In genomic region chr1:52627028-52627427, GRCh38 we compare ENCODE assay signal across 24 cellular contexts.
"Had no signal": no experiment of that assay in that cellular context is flagged by ENCODE, and none has a peak within 500 bp of the region (broad histone marks: within the 10 kb centered on the region; RNA-seq: fewer than 3 reads in every experiment).

No MANE protein-coding gene starts in this region.

- DNase-seq: activated B cell treated with CpG ODN at 0.5 μM for 24 hours; activated CD4-positive, alpha-beta T cell treated with anti-CD3 and anti-CD28 coated beads for 36 hours; activated CD8-positive, alpha-beta memory T cell treated with anti-CD3 and anti-CD28 coated beads, Interleukin-2, amount 10 ng/mL, durations not matched to agents 7 days and 5 days; activated CD8-positive, alpha-beta T cell treated with anti-CD3 and anti-CD28 coated beads, Interleukin-2, amount 10 ng/mL, durations not matched to agents 7 days and 5 days; activated naive CD4-positive, alpha-beta T cell; activated T-cell treated with anti-CD3 and anti-CD28 coated beads, Interleukin-2, amount 50 U/mL, for 48 hours; dermis blood vessel endothelial cell; effector CD4-positive, alpha-beta T cell; esophagus squamous epithelium; glutamatergic neuron; left ventricle myocardium superior; ovary; sigmoid colon; small intestine; stimulated activated CD4-positive, alpha-beta T cell treated with anti-CD3 and anti-CD28 coated beads, Interleukin-4, amount 100 ng/mL, for 4 hours; stimulated activated CD8-positive, alpha-beta memory T cell treated with anti-CD3 and anti-CD28 coated beads, Interleukin-4, amount 100 ng/mL, for 48 hours; stimulated activated naive CD4-positive, alpha-beta T cell; T-helper 2 cell had no signal

- H3K27ac Mint-ChIP-seq: activated CD4-positive, alpha-beta T cell treated with anti-CD3 and anti-CD28 coated beads for 36 hours; activated CD8-positive, alpha-beta memory T cell treated with anti-CD3 and anti-CD28 coated beads, Interleukin-2, amount 10 ng/mL, durations not matched to agents 7 days and 5 days; activated CD8-positive, alpha-beta T cell treated with anti-CD3 and anti-CD28 coated beads, Interleukin-2, amount 10 ng/mL, durations not matched to agents 7 days and 5 days; activated naive CD4-positive, alpha-beta T cell treated with anti-CD3 and anti-CD28 coated beads, Interleukin-2, amount 50 U/mL, for 72 hours; activated T-helper 2 cell treated with anti-CD3 and anti-CD28 coated beads, Interferon-gamma antibody, Interleukin-2, Interleukin-4, amounts not matched to agents 10 μg/mL and 5 μg/mL and 100 μg/mL, durations not matched to agents 14 hours and 24 hours and 36 hours; progenitor cell of endocrine pancreas had no signal

- H3K9me3 Mint-ChIP-seq: activated B cell treated with CpG ODN at 0.5 μM for 24 hours; activated naive CD4-positive, alpha-beta T cell treated with anti-CD3 and anti-CD28 coated beads, Interleukin-2, amount 50 U/mL, for 72 hours; activated T-helper 2 cell treated with anti-CD3 and anti-CD28 coated beads, Interferon-gamma antibody, Interleukin-2, Interleukin-4, amounts not matched to agents 10 μg/mL and 5 μg/mL and 100 μg/mL, durations not matched to agents 14 hours and 24 hours and 36 hours had no signal

- H3K4me3 Mint-ChIP-seq: activated B cell treated with CpG ODN at 0.5 μM for 24 hours; activated CD4-positive, alpha-beta T cell treated with anti-CD3 and anti-CD28 coated beads for 36 hours; activated CD8-positive, alpha-beta memory T cell treated with anti-CD3 and anti-CD28 coated beads, Interleukin-2, amount 10 ng/mL, durations not matched to agents 7 days and 5 days; activated CD8-positive, alpha-beta T cell treated with anti-CD3 and anti-CD28 coated beads, Interleukin-2, amount 10 ng/mL, durations not matched to agents 7 days and 5 days; nephron had no signal

- ATAC-seq: activated CD4-positive, alpha-beta T cell treated with anti-CD3 and anti-CD28 coated beads for 36 hours; activated CD8-positive, alpha-beta memory T cell treated with anti-CD3 and anti-CD28 coated beads, Interleukin-2, amount 10 ng/mL, durations not matched to agents 7 days and 5 days; activated CD8-positive, alpha-beta T cell treated with anti-CD3 and anti-CD28 coated beads, Interleukin-2, amount 10 ng/mL, durations not matched to agents 7 days and 5 days; activated naive CD4-positive, alpha-beta T cell treated with anti-CD3 and anti-CD28 coated beads, Interleukin-2, amount 50 U/mL, for 72 hours; left ventricle myocardium superior had no signal

- H3K27me3 Mint-ChIP-seq: activated B cell treated with CpG ODN at 0.5 μM for 24 hours; activated CD4-positive, alpha-beta T cell treated with anti-CD3 and anti-CD28 coated beads for 36 hours; activated CD8-positive, alpha-beta memory T cell treated with anti-CD3 and anti-CD28 coated beads, Interleukin-2, amount 10 ng/mL, durations not matched to agents 7 days and 5 days had no signal

- H3K4me3 ChIP-seq: esophagus squamous epithelium, ovary, sigmoid colon, suprapubic skin, tibial nerve had no signal
